ENCODE assay signal across 19 cellular contexts in genomic region chr4:36026348-36026747, GRCh38.
A peak's percentile ranks its signal among the peaks of the same experiment; 100 is the strongest.
DNase-seq lines count a peak whose midpoint lies in the region; ATAC-seq and TF ChIP-seq lines count a peak whose summit lies in the region.
"Had no signal": no experiment of that assay in that cellular context is flagged by ENCODE, and none has a peak within 500 bp of the region (broad histone marks: within the 10 kb centered on the region; RNA-seq: fewer than 3 reads in every experiment).

No MANE protein-coding gene starts in this region.

- no peaks in the 10 kb centered on the region for H3K9me2 ChIP-seq in PC-9 (ENCODE audit: insufficient read depth)

- no peaks in the 10 kb centered on the region for H4K20me1 ChIP-seq in PC-9 (ENCODE audit: insufficient read depth)

- H3K36me3 ChIP-seq in PC-9 (ENCODE audit: low read depth) (no peaks in the 10 kb centered on the region), mesendoderm (ENCODE audit: control insufficient read depth, insufficient read depth, low read length) (no peaks in the 10 kb centered on the region), upper lobe of left lung (no peaks in the 10 kb centered on the region)
- H3K36me3 ChIP-seq: MG63, SJSA1 had no signal

- no peak for TF ChIP-seq POLR2A in upper lobe of left lung (IDR thresholded peaks at IDR 0.05)

- intact Hi-C loops in PC-9 (cut with micrococcal nuclease; ENCODE audit: unreplicated experiment), result no loop called here

- no TSS peak for BruUV-seq in PC-9 (replicated peaks; lab: Mats Ljungman, UMichigan)

- no CpG with 5 or more reads among the region's 3 CpGs for WGBS in mesendoderm (ENCODE audit: extremely low coverage, insufficient coverage, low lambda C conversion rate)
- 32 to 72% methylated on average over 1 to 3 of the region's 3 CpGs for WGBS in upper lobe of left lung, 2 donors

- H2AK5ac ChIP-seq in mesendoderm (ENCODE audit: low read length), result no peak overlapping the region

- peak overlapping the region; percentile 48 for H3K4ac ChIP-seq in mesendoderm (ENCODE audit: low read depth, low read length)

- no peak overlapping the region for H4K8ac ChIP-seq in mesendoderm (ENCODE audit: low read depth, low read length)

- H3K79me2 ChIP-seq in PC-9 (ENCODE audit: low read depth) (no peaks in the 10 kb centered on the region), mesendoderm (ENCODE audit: control insufficient read depth, insufficient read depth, low read length) (no peaks in the 10 kb centered on the region)

- H3K9ac ChIP-seq in mesendoderm (ENCODE audit: low read length), result no peak overlapping the region

- peak overlapping the region; percentile 72; the same call in 1 of the 2 replicates for H3K4me2 ChIP-seq in PC-9
- no peak overlapping the region for H3K4me2 ChIP-seq in mesendoderm (ENCODE audit: low read length)

- H3K4me3 ChIP-seq in PC-9 (no peak overlapping the region), mesendoderm (ENCODE audit: low read length) (no peak overlapping the region), upper lobe of left lung (no peak overlapping the region)
- H3K4me3 ChIP-seq: MG63, SJSA1 had no signal

- no peak overlapping the region for H3K27ac ChIP-seq in PC-9
- peak overlapping the region; percentile 63 for H3K27ac ChIP-seq in mesendoderm (ENCODE audit: low read depth, low read length)
- no peak overlapping the region for H3K27ac ChIP-seq in upper lobe of left lung
- H3K27ac ChIP-seq: 22Rv1, SJSA1 had no signal

- no peak for TF ChIP-seq EP300 in upper lobe of left lung (IDR thresholded peaks at IDR 0.05)

- H2BK120ac ChIP-seq in mesendoderm (ENCODE audit: low read depth, low read length), result peak overlapping the region; percentile 35

- peak overlapping the region; percentile 68 for H3K56ac ChIP-seq in mesendoderm (ENCODE audit: low read length)

- H3K27me3 ChIP-seq in PC-9 (ENCODE audit: insufficient read depth, low read depth), result no peaks in the 10 kb centered on the region
- H3K27me3 ChIP-seq in mesendoderm (ENCODE audit: insufficient read depth, low read length, poor library complexity), result no peaks in the 10 kb centered on the region
- H3K27me3 ChIP-seq in upper lobe of left lung, result no peaks in the 10 kb centered on the region
- H3K27me3 ChIP-seq: MG63, SJSA1 had no signal

- no peak overlapping the region for H3K23ac ChIP-seq in mesendoderm (ENCODE audit: low read length)

- H3F3A ChIP-seq in PC-9 (ENCODE audit: insufficient read depth, low read depth), result peaks cover 6% of the 10 kb centered on the region; the same call in 1 of the 2 replicates

- TF ChIP-seq CTCF in PC-9 (conservative IDR thresholded peaks at IDR 0.05) (no peak), upper lobe of left lung (IDR thresholded peaks at IDR 0.05) (no peak)

- peak; percentile 27 for DNase-seq in DMS 273 (lab: John Stamatoyannopoulos, UW; ENCODE audit: unreplicated experiment)
- no peak for DNase-seq in DMS 273 treated with DMSO at 0.1 percent for 48 hours (lab: John Stamatoyannopoulos, UW)
- peak; percentile 70 for DNase-seq in NCI-H146 (lab: John Stamatoyannopoulos, UW)
- DNase-seq in PC-9, result no peak
- peak; percentile 98 for DNase-seq in mesendoderm
- no peak for DNase-seq in upper lobe of left lung
- no peak for DNase-seq in NCI-H1092 treated with DMSO at 0.1 percent for 48 hours (lab: John Stamatoyannopoulos, UW)
- DNase-seq: CD4-positive, alpha-beta memory T cell; HCEC 1CT; IMR-90; Karpas-422; MG63; NCI-H1436; NCI-H2227 treated with DMSO at 0.1 percent for 48 hours; NCI-H526; NK-92 treated with Interleukin-12 subunit alpha and Interleukin-12 subunit beta, amount 100 ng/mL, for 24 hours had no signal

- H2BK5ac ChIP-seq in mesendoderm (ENCODE audit: low read length), result peak overlapping the region; percentile 93

- POLR2A ChIA-PET in PC-9 (lab: Charles Lee; ENCODE audit: unreplicated experiment), result no interaction called here

- CTCF ChIA-PET in PC-9 (lab: Charles Lee), result no interaction called here

- H3K79me1 ChIP-seq in mesendoderm (ENCODE audit: low read length), result no peaks in the 10 kb centered on the region

- H3K4me1 ChIP-seq in PC-9 (replicated peaks; ENCODE audit: insufficient read depth), result peaks cover 24% of the 10 kb centered on the region
- peaks cover 6% of the 10 kb centered on the region for H3K4me1 ChIP-seq in mesendoderm (ENCODE audit: control insufficient read depth, low read depth, low read length)
- H3K4me1 ChIP-seq in upper lobe of left lung, result no peaks in the 10 kb centered on the region
- H3K4me1 ChIP-seq: SJSA1 had no signal

- peak overlapping the region; percentile 65 for H3K18ac ChIP-seq in mesendoderm (ENCODE audit: low read length)

- H2AFZ ChIP-seq in PC-9, result no peak overlapping the region

- no peak overlapping the region for H2BK15ac ChIP-seq in mesendoderm (replicated peaks; ENCODE audit: low read depth)

- H3K9me3 ChIP-seq in PC-9 (ENCODE audit: insufficient read depth, low read depth) (no peaks in the 10 kb centered on the region), upper lobe of left lung (no peaks in the 10 kb centered on the region)
- H3K9me3 ChIP-seq: MG63, SJSA1 had no signal

- no peak overlapping the region for H4K5ac ChIP-seq in mesendoderm (ENCODE audit: low read length)

- ATAC-seq in GM19395 (IDR thresholded peaks at IDR 0.05; ENCODE audit: unreplicated experiment) (no peak), upper lobe of left lung (ENCODE audit: low FRiP score in 2 of 2) (no peak)

Comparison
In these comparisons a context has a peak if more than half of its experiments do, and no peak if none do; other contexts are left out.
1. DNase-seq: peak in DMS 273 (single experiment), NCI-H146 (single experiment) and mesendoderm (single experiment); none in DMS 273 treated with DMSO at 0.1 percent for 48 hours (single experiment), PC-9 (0 of 2), upper lobe of left lung (0 of 2) and NCI-H1092 treated with DMSO at 0.1 percent for 48 hours (single experiment).